28 cellular contexts compared by ENCODE assay signal in the genomic region with DNA sequence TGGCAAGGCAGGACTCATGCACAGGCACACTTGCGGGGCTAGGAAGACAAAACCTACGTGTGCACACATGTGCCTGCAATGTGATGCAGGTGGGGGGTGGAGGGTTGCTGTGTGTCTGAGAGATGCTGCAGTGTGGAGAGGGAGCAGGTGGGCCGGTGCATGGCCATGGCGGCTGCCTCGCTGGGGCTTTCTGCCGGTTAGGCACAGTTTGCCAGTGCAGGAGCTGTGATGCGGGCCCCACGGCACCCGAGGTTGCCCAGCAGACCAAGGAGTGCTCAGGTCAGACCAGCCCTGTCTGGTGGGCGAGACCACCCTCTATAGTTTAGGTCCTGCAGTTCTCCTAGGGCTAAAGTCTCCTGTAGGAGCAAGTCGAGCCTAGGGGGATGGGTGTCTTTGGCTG. TPM values are rescaled to one million over a fixed set of nuclear protein-coding genes. Genes with fewer than 3 reads are reported as not detected.
"Had no signal": no experiment of that assay in that cellular context is flagged by ENCODE, and none has a peak within 500 bp of the region (broad histone marks: within the 10 kb centered on the region; RNA-seq: fewer than 3 reads in every experiment).

No MANE protein-coding gene starts in this region.

- ATAC-seq: activated T-helper 17 cell treated with anti-CD3 and anti-CD28 coated beads, Interleukin-2, amount 50 U/mL, for 72 hours; Panc1; T-helper 17 cell had no signal

- DNase-seq: activated CD4-positive, alpha-beta memory T cell treated with anti-CD3 and anti-CD28 coated beads for 36 hours; activated CD4-positive, alpha-beta T cell treated with anti-CD3 and anti-CD28 coated beads, Interleukin-2, amount 10 ng/mL, durations not matched to agents 7 days and 5 days; activated CD4-positive, CD25-positive, alpha-beta regulatory T cell; activated CD8-positive, alpha-beta memory T cell treated with anti-CD3 and anti-CD28 coated beads for 24 hours; activated gamma-delta T cell; activated naive CD4-positive, alpha-beta T cell treated with anti-CD3 and anti-CD28 coated beads for 36 hours; activated naive CD8-positive, alpha-beta T cell treated with anti-CD3 and anti-CD28 coated beads, Interleukin-2, amount 10 ng/mL, durations not matched to agents 7 days and 5 days; activated T-cell treated with anti-CD3 and anti-CD28 coated beads, Interleukin-2, amount 50 U/mL, for 4 hours; adrenal gland; anterior cingulate cortex; MG63; NCI-H1105; NCI-H1436; NCI-H1694 treated with DMSO at 0.1 percent for 48 hours; NCI-H2029 treated with DMSO at 0.1 percent for 48 hours; NCI-H345; NCI-H510A; NK-92 treated with Interleukin-12 subunit alpha and Interleukin-12 subunit beta, amount 100 ng/mL, for 24 hours; OCI-M1; SIG-M5; T-helper 17 cell; T-helper 9 cell had no signal

- H3K27me3 ChIP-seq: adrenal gland, breast epithelium, MG63 had no signal

- H3K27ac ChIP-seq: adrenal gland, breast epithelium, RWPE1, VCaP had no signal

- H3K9me3 ChIP-seq: adrenal gland, MG63 had no signal

- H3K36me3 ChIP-seq: adrenal gland, breast epithelium, MG63 had no signal

- H3K4me1 ChIP-seq: adrenal gland, breast epithelium had no signal

- H3K4me3 ChIP-seq: adrenal gland, breast epithelium, MG63 had no signal

- FAIRE-seq: TTC549 had no signal

RNA-seq across cellular contexts. Expression of gene AFM, which starts 4.4 kb away (rescaled TPM):
- total RNA-seq: activated CD4-positive, alpha-beta memory T cell treated with anti-CD3 and anti-CD28 coated beads for 36 hours; activated CD4-positive, alpha-beta T cell treated with anti-CD3 and anti-CD28 coated beads, Interleukin-2, amount 10 ng/mL, durations not matched to agents 7 days and 5 days; activated naive CD4-positive, alpha-beta T cell treated with anti-CD3 and anti-CD28 coated beads for 36 hours; activated naive CD8-positive, alpha-beta T cell treated with anti-CD3 and anti-CD28 coated beads, Interleukin-2, amount 10 ng/mL, durations not matched to agents 7 days and 5 days; activated T-cell treated with anti-CD3 and anti-CD28 coated beads, Interleukin-2, amount 50 U/mL, for 4 hours; activated T-helper 17 cell treated with anti-CD3 and anti-CD28 coated beads, Interleukin-2, amount 50 U/mL, for 72 hours; adrenal gland; breast epithelium; T-helper 17 cell had no signal
- polyA plus RNA-seq: adrenal gland had no signal

RNA-seq across cellular contexts. Expression of gene AFP, which starts 41.2 kb away (rescaled TPM):
- total RNA-seq: activated CD4-positive, alpha-beta memory T cell treated with anti-CD3 and anti-CD28 coated beads for 36 hours; activated CD4-positive, alpha-beta T cell treated with anti-CD3 and anti-CD28 coated beads, Interleukin-2, amount 10 ng/mL, durations not matched to agents 7 days and 5 days; activated naive CD4-positive, alpha-beta T cell treated with anti-CD3 and anti-CD28 coated beads for 36 hours; activated naive CD8-positive, alpha-beta T cell treated with anti-CD3 and anti-CD28 coated beads, Interleukin-2, amount 10 ng/mL, durations not matched to agents 7 days and 5 days; activated T-helper 17 cell treated with anti-CD3 and anti-CD28 coated beads, Interleukin-2, amount 50 U/mL, for 72 hours; T-helper 17 cell had no signal
